Comparison of ENCODE assay signal across 10 cellular contexts in the genomic region with DNA sequence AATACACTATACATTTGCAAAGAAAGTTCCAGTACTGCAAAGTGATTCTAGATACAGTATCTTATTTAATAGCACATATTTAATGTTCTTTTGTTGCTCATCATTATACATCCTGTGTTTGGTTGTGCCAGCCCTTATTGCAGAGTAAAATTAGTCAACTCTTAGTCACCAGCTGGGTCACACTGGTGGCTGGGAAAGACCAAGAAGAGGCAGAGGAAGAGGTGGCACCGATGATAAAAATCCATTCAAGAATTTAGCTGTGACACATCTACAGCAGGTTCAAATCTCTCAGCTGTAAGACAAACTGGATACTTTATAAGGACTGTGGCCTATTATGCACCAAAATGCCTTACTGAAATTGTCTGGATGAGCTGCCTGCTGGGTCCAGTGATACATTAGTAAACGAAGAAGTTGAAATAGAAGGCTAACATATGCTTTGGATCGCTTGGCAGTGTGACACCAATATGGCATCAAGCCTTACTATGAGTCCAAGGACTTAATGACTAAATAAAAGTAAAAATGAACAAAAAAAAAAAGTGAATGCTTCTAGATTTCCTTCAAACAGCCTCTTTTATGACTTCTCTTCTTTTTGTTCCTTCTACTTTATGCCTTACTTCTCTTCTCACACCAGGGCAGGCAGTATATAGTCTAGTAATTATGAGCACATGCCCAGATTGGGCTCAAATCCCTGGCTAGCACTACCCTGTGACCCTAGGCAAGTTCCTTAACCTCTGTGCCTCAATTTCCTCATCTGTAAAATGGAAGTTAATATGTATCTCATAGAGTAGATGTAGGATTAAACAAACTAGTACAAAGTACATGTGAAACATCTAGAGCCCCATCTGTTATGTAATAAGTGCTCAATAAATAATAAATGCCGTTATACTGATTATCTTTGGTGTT. TPM values are rescaled to one million over a fixed set of nuclear protein-coding genes. Genes with fewer than 3 reads are reported as not detected.
DNase-seq lines count a peak whose midpoint lies in the region; ATAC-seq and TF ChIP-seq lines count a peak whose summit lies in the region.
"Had no signal": no experiment of that assay in that cellular context is flagged by ENCODE, and none has a peak within 500 bp of the region (broad histone marks: within the 10 kb centered on the region; RNA-seq: fewer than 3 reads in every experiment).

No MANE protein-coding gene starts in this region.

- H3K4me1 ChIP-seq in mucosa of descending colon (ENCODE audit: low read depth) = peaks cover 6% of the 10 kb centered on the region
- H3K4me1 ChIP-seq in esophagus muscularis mucosa = peaks cover 0 to 18% (median 12%) of the 10 kb centered on the region in 4 donors
- H3K4me1 ChIP-seq: colonic mucosa had no signal

- 71% methylated on average over 4 of the region's 4 CpGs for whole genome bisulfite sequencing in esophagus muscularis mucosa

- intact Hi-C loops in mucosa of descending colon (cut with DNase I, micrococcal nuclease) = loop anchor here in 1 of 2 donors (10.0 kb wide), 1 partner anchor 370 kb away; a partner anchor contains a TSS
- intact Hi-C loops in esophagus muscularis mucosa (cut with DNase I) = loop anchor here (5.0 kb wide), 1 partner anchor 368 kb away; no protein-coding TSS in a partner anchor

- H3K27me3 ChIP-seq in esophagus muscularis mucosa = no peaks in the 10 kb centered on the region
- H3K27me3 ChIP-seq: colonic mucosa had no signal

- no peak for TF ChIP-seq CTCF in mucosa of descending colon (IDR thresholded peaks at IDR 0.05)
- no peak for TF ChIP-seq CTCF in esophagus muscularis mucosa (IDR thresholded peaks at IDR 0.05)

- TF ChIP-seq EP300 in esophagus muscularis mucosa (IDR thresholded peaks at IDR 0.05) = no peak

- no peak overlapping the region for H3K4me3 ChIP-seq in mucosa of descending colon
- no peak overlapping the region for H3K4me3 ChIP-seq in esophagus muscularis mucosa
- H3K4me3 ChIP-seq: colonic mucosa had no signal

- TF ChIP-seq POLR2A in esophagus muscularis mucosa (IDR thresholded peaks at IDR 0.05; ENCODE audit: low read depth) = no peak

- DNase-seq in COLO829 (ENCODE audit: low spot score) = peak; percentile 39
- peak; percentile 90 for DNase-seq in M059J (ENCODE audit: low read depth)
- peak; percentile 16 for DNase-seq in amniotic epithelial cell (ENCODE audit: low read depth)
- DNase-seq in mucosa of descending colon = no peak
- DNase-seq in esophagus muscularis mucosa (ENCODE audit: extremely low spot score) = no peak
- no peak for DNase-seq in NCI-H1930 (lab: John Stamatoyannopoulos, UW)
- DNase-seq in NCI-H128 (lab: John Stamatoyannopoulos, UW; ENCODE audit: unreplicated experiment) = no peak
- DNase-seq in medulla oblongata (ENCODE audit: extremely low spot score) = no peak
- DNase-seq: colonic mucosa, left cardiac atrium had no signal

- no peak overlapping the region for H3K27ac ChIP-seq in esophagus muscularis mucosa (replicated peaks in 1 of 4)
- H3K27ac ChIP-seq: colonic mucosa had no signal

- H3K9me3 ChIP-seq in mucosa of descending colon (no peaks in the 10 kb centered on the region), esophagus muscularis mucosa (no peaks in the 10 kb centered on the region)
- H3K9me3 ChIP-seq: colonic mucosa had no signal

- peak; percentile 45 for ATAC-seq in mucosa of descending colon
- ATAC-seq: left cardiac atrium had no signal

- H3K36me3 ChIP-seq in mucosa of descending colon (ENCODE audit: low read depth) (no peaks in the 10 kb centered on the region), esophagus muscularis mucosa (peaks cover 9 to 41% (median 38%) of the 10 kb centered on the region in 4 donors)
- H3K36me3 ChIP-seq: colonic mucosa had no signal

RNA-seq across cellular contexts. Expression of a gene that starts 29.4 kb away (rescaled TPM):
- 48.7 and 58.4 TPM in 2 replicates for total RNA-seq in M059J (2014; rRNA removed; shearing (Covaris generic))
- total RNA-seq in mucosa of descending colon (10 to 100 TPM; 11.2 to 16.3 (median 11.4) TPM), esophagus muscularis mucosa (10 to 100 TPM; 14.7 to 19.9 (median 18.3) TPM)

Comparison
In these comparisons a context has a peak if more than half of its experiments do, and no peak if none do; other contexts are left out.
1. DNase-seq: peak in COLO829 (single experiment), M059J (single experiment) and amniotic epithelial cell (single experiment); none in mucosa of descending colon (0 of 3), esophagus muscularis mucosa (single experiment), NCI-H1930 (0 of 2), NCI-H128 (single experiment) and medulla oblongata (single experiment).